8 cellular contexts compared by ENCODE assay signal in genomic region chr17:7932483-7932891, GRCh38. TPM values are rescaled to one million over a fixed set of nuclear protein-coding genes. Genes with fewer than 3 reads are reported as not detected.
DNase-seq lines count a peak whose midpoint lies in the region; ATAC-seq and TF ChIP-seq lines count a peak whose summit lies in the region.

No MANE protein-coding gene starts in this region.

- H3K36me3 ChIP-seq in HUES64 (ENCODE audit: insufficient read depth, low read length), result peaks cover 21% of the 10 kb centered on the region

- CTCF ChIA-PET in activated CD8-positive, alpha-beta T cell treated with anti-CD3 and anti-CD28 coated beads for 36 hours (lab: Charles Lee), result interaction anchor here (0.7 to 8.2 kb wide), 18 partner anchors 10 to 186 kb away, joined by 3 to 90 read pairs (median 6); partner anchors contain the start of genes ALOXE3 and RNF227

- peak overlapping the region; percentile 61 for H3K9ac ChIP-seq in HUES64 (ENCODE audit: low read depth, low read length)

- intact Hi-C loops in activated CD4-positive, alpha-beta T cell treated with anti-CD3 and anti-CD28 coated beads, Interleukin-2, amount 10 ng/mL, durations not matched to agents 24 days and 14 days (cut with micrococcal nuclease), result loop anchor here (1.0 to 10.0 kb wide), 7 partner anchors 17 to 352 kb away; partner anchors contain the start of genes CHD3, NAA38, RANGRF and TP53
- intact Hi-C loops in activated CD8-positive, alpha-beta T cell treated with anti-CD3 and anti-CD28 coated beads for 36 hours (cut with micrococcal nuclease), result no loop called here

- TF ChIP-seq CTCF in activated CD8-positive, alpha-beta T cell treated with anti-CD3 and anti-CD28 coated beads for 36 hours (IDR thresholded peaks at IDR 0.05), result no peak
- no peak for TF ChIP-seq CTCF in fibroblast of the aortic adventitia (IDR thresholded peaks at IDR 0.05; ENCODE audit: insufficient read depth, low read length)

- peaks cover 7% of the 10 kb centered on the region for H3K4me1 ChIP-seq in HUES64 (ENCODE audit: insufficient read depth, low read length)

- WGBS in HUES64, result 1% methylated on average over 17 of the region's 17 CpGs

- H3K36me3 Mint-ChIP-seq in activated CD4-positive, alpha-beta T cell treated with anti-CD3 and anti-CD28 coated beads, Interleukin-2, amount 10 ng/mL, durations not matched to agents 24 days and 14 days (ENCODE audit: low read depth), result peaks cover 39% of the 10 kb centered on the region
- peaks cover 32% of the 10 kb centered on the region for H3K36me3 Mint-ChIP-seq in activated CD8-positive, alpha-beta T cell treated with anti-CD3 and anti-CD28 coated beads for 36 hours (ENCODE audit: low read depth)
- peaks cover 9% of the 10 kb centered on the region for H3K36me3 Mint-ChIP-seq in natural killer cell treated with Interleukin-12 subunit alpha and Interleukin-12 subunit beta and Interleukin-15 and Interleukin-18, amount 100 ng/mL, for 72 hours

- H3K9me3 Mint-ChIP-seq in activated CD4-positive, alpha-beta T cell treated with anti-CD3 and anti-CD28 coated beads, Interleukin-2, amount 10 ng/mL, durations not matched to agents 24 days and 14 days, result no peaks in the 10 kb centered on the region
- H3K9me3 Mint-ChIP-seq in activated CD8-positive, alpha-beta T cell treated with anti-CD3 and anti-CD28 coated beads for 36 hours, result no peaks in the 10 kb centered on the region
- H3K9me3 Mint-ChIP-seq in natural killer cell treated with Interleukin-12 subunit alpha and Interleukin-12 subunit beta and Interleukin-15 and Interleukin-18, amount 100 ng/mL, for 72 hours, result no peaks in the 10 kb centered on the region

- no peak overlapping the region for H3K27ac ChIP-seq in HUES64 (ENCODE audit: low read depth, low read length)

- peaks cover 44% of the 10 kb centered on the region for H3K4me1 Mint-ChIP-seq in activated CD4-positive, alpha-beta T cell treated with anti-CD3 and anti-CD28 coated beads, Interleukin-2, amount 10 ng/mL, durations not matched to agents 24 days and 14 days
- peaks cover 40% of the 10 kb centered on the region for H3K4me1 Mint-ChIP-seq in activated CD8-positive, alpha-beta T cell treated with anti-CD3 and anti-CD28 coated beads for 36 hours (ENCODE audit: low read depth)
- H3K4me1 Mint-ChIP-seq in natural killer cell treated with Interleukin-12 subunit alpha and Interleukin-12 subunit beta and Interleukin-15 and Interleukin-18, amount 100 ng/mL, for 72 hours (ENCODE audit: low read depth in 2 of 2), result peaks cover 45 to 48% of the 10 kb centered on the region in 2 donors

- peak; percentile 27 for ATAC-seq in activated CD8-positive, alpha-beta T cell treated with anti-CD3 and anti-CD28 coated beads for 36 hours
- ATAC-seq in natural killer cell treated with Interleukin-12 subunit alpha and Interleukin-12 subunit beta and Interleukin-15 and Interleukin-18, amount 100 ng/mL, for 72 hours, result peak; percentile 4 to 38
- ATAC-seq in HG02678 (IDR thresholded peaks at IDR 0.05; ENCODE audit: unreplicated experiment), result no peak

- no peaks in the 10 kb centered on the region for H3K9me3 ChIP-seq in HUES64 (ENCODE audit: insufficient read depth, low read depth, low read length)

- no peaks in the 10 kb centered on the region for H3K27me3 Mint-ChIP-seq in activated CD4-positive, alpha-beta T cell treated with anti-CD3 and anti-CD28 coated beads, Interleukin-2, amount 10 ng/mL, durations not matched to agents 24 days and 14 days
- H3K27me3 Mint-ChIP-seq in activated CD8-positive, alpha-beta T cell treated with anti-CD3 and anti-CD28 coated beads for 36 hours, result no peaks in the 10 kb centered on the region
- no peaks in the 10 kb centered on the region for H3K27me3 Mint-ChIP-seq in natural killer cell treated with Interleukin-12 subunit alpha and Interleukin-12 subunit beta and Interleukin-15 and Interleukin-18, amount 100 ng/mL, for 72 hours

- peaks cover 21% of the 10 kb centered on the region for H3K27me3 ChIP-seq in HUES64 (ENCODE audit: insufficient read depth, low read length)

- peak overlapping the region; percentile 72 for H3K4me3 ChIP-seq in HUES64 (ENCODE audit: low read length)
- peak overlapping the region; percentile 100 for H3K4me3 ChIP-seq in fibroblast of the aortic adventitia (ENCODE audit: low read depth, low read length)

- H3K27ac Mint-ChIP-seq in activated CD4-positive, alpha-beta T cell treated with anti-CD3 and anti-CD28 coated beads, Interleukin-2, amount 10 ng/mL, durations not matched to agents 24 days and 14 days, result peak overlapping the region; percentile 99
- H3K27ac Mint-ChIP-seq in activated CD8-positive, alpha-beta T cell treated with anti-CD3 and anti-CD28 coated beads for 36 hours, result peak overlapping the region; percentile 94
- H3K27ac Mint-ChIP-seq in natural killer cell treated with Interleukin-12 subunit alpha and Interleukin-12 subunit beta and Interleukin-15 and Interleukin-18, amount 100 ng/mL, for 72 hours, result peak overlapping the region; percentile 83 to 86

- H3K4me3 Mint-ChIP-seq in activated CD4-positive, alpha-beta T cell treated with anti-CD3 and anti-CD28 coated beads, Interleukin-2, amount 10 ng/mL, durations not matched to agents 24 days and 14 days, result peak overlapping the region; percentile 98
- H3K4me3 Mint-ChIP-seq in activated CD8-positive, alpha-beta T cell treated with anti-CD3 and anti-CD28 coated beads for 36 hours, result peak overlapping the region; percentile 87
- H3K4me3 Mint-ChIP-seq in natural killer cell treated with Interleukin-12 subunit alpha and Interleukin-12 subunit beta and Interleukin-15 and Interleukin-18, amount 100 ng/mL, for 72 hours, result peak overlapping the region; percentile 96

- POLR2A ChIA-PET in activated CD8-positive, alpha-beta T cell treated with anti-CD3 and anti-CD28 coated beads for 36 hours (lab: Charles Lee), result interaction anchor here (0.7 to 2.3 kb wide), 19 partner anchors 8 to 316 kb away, joined by 3 to 17 read pairs (median 4); partner anchors contain the start of genes CHD3, CTC1 and RNF227

- DNase-seq in activated CD4-positive, alpha-beta T cell treated with anti-CD3 and anti-CD28 coated beads, Interleukin-2, amount 10 ng/mL, durations not matched to agents 24 days and 14 days, result peak; percentile 82
- no peak for DNase-seq in activated CD4-positive, alpha-beta T cell treated with anti-CD3 and anti-CD28 coated beads, Interleukin-2, amount 50 U/mL, for 1 hour
- DNase-seq in activated CD8-positive, alpha-beta T cell treated with anti-CD3 and anti-CD28 coated beads for 36 hours, result peak; percentile 43
- DNase-seq in fibroblast of the aortic adventitia (ENCODE audit: low read depth), result peak; percentile 33
- DNase-seq in natural killer cell treated with Interleukin-12 subunit alpha and Interleukin-12 subunit beta and Interleukin-15 and Interleukin-18, amount 100 ng/mL, for 72 hours (ENCODE audit: low spot score), result no peak
- DNase-seq in NCI-H345 treated with DMSO at 0.1 percent for 48 hours (lab: John Stamatoyannopoulos, UW; ENCODE audit: unreplicated experiment), result no peak

RNA-seq across cellular contexts. Expression of gene CNTROB, which starts 0.5 kb away (rescaled TPM):
- total RNA-seq in activated CD4-positive, alpha-beta T cell treated with anti-CD3 and anti-CD28 coated beads, Interleukin-2, amount 10 ng/mL, durations not matched to agents 24 days and 14 days, result 52.4 and 54.5 TPM in 2 replicates
- polyA plus RNA-seq in HUES64 (2013, experiment 1 of 2), result 21.1 TPM
- 25.0 TPM for polyA plus RNA-seq in HUES64 (2013, experiment 2 of 2)
- total RNA-seq in activated CD8-positive, alpha-beta T cell treated with anti-CD3 and anti-CD28 coated beads for 36 hours, result 10 to 100 TPM; 48.4 to 54.1 TPM
- 31.4 and 34.9 TPM in 2 replicates for total RNA-seq in fibroblast of the aortic adventitia (ENCODE audit: low replicate concordance)
- total RNA-seq in natural killer cell treated with Interleukin-12 subunit alpha and Interleukin-12 subunit beta and Interleukin-15 and Interleukin-18, amount 100 ng/mL, for 72 hours, result 10 to 100 TPM; 32.6 to 74.6 TPM

RNA-seq across cellular contexts. Expression of gene TRAPPC1, which starts 0.7 kb away (rescaled TPM):
- 150 and 159 TPM in 2 replicates for total RNA-seq in activated CD4-positive, alpha-beta T cell treated with anti-CD3 and anti-CD28 coated beads, Interleukin-2, amount 10 ng/mL, durations not matched to agents 24 days and 14 days
- 82.4 TPM for polyA plus RNA-seq in HUES64 (2013, experiment 1 of 2)
- 101 TPM for polyA plus RNA-seq in HUES64 (2013, experiment 2 of 2)
- 100 to 1,000 TPM; 140 to 143 TPM for total RNA-seq in activated CD8-positive, alpha-beta T cell treated with anti-CD3 and anti-CD28 coated beads for 36 hours
- 15.3 and 48.8 TPM in 2 replicates for total RNA-seq in fibroblast of the aortic adventitia (ENCODE audit: low replicate concordance)
- total RNA-seq in natural killer cell treated with Interleukin-12 subunit alpha and Interleukin-12 subunit beta and Interleukin-15 and Interleukin-18, amount 100 ng/mL, for 72 hours, result 100 to 1,000 TPM; 162 to 217 TPM

RNA-seq across cellular contexts. Expression of gene KCNAB3, which starts 2.8 kb away (rescaled TPM):
- 9.7 and 12.8 TPM in 2 replicates for total RNA-seq in activated CD4-positive, alpha-beta T cell treated with anti-CD3 and anti-CD28 coated beads, Interleukin-2, amount 10 ng/mL, durations not matched to agents 24 days and 14 days
- 2.1 TPM for polyA plus RNA-seq in HUES64 (2013, experiment 1 of 2)
- polyA plus RNA-seq in HUES64 (2013, experiment 2 of 2), result 3.1 TPM
- total RNA-seq in activated CD8-positive, alpha-beta T cell treated with anti-CD3 and anti-CD28 coated beads for 36 hours, result 1 to 10 TPM; 7.2 to 7.6 TPM
- 1.3 TPM in 1 of 2 replicates, not detected in the other for total RNA-seq in fibroblast of the aortic adventitia (ENCODE audit: low replicate concordance)
- total RNA-seq in natural killer cell treated with Interleukin-12 subunit alpha and Interleukin-12 subunit beta and Interleukin-15 and Interleukin-18, amount 100 ng/mL, for 72 hours, result 10 to 100 TPM in 1 of 2 donors, 1 to 10 TPM in 1; 8.9 to 14.6 TPM

RNA-seq across cellular contexts. Expression of gene RNF227, which starts 16.4 kb away (rescaled TPM):
- total RNA-seq in activated CD4-positive, alpha-beta T cell treated with anti-CD3 and anti-CD28 coated beads, Interleukin-2, amount 10 ng/mL, durations not matched to agents 24 days and 14 days, result 6.2 and 6.5 TPM in 2 replicates
- 1.1 TPM for polyA plus RNA-seq in HUES64 (2013, experiment 1 of 2)
- polyA plus RNA-seq in HUES64 (2013, experiment 2 of 2), result 1.0 TPM
- total RNA-seq in activated CD8-positive, alpha-beta T cell treated with anti-CD3 and anti-CD28 coated beads for 36 hours, result 1 to 10 TPM; 5.1 to 5.2 TPM
- total RNA-seq in fibroblast of the aortic adventitia (ENCODE audit: low replicate concordance), result 2.8 and 27.4 TPM in 2 replicates
- 1 to 10 TPM; 2.5 to 4.7 TPM for total RNA-seq in natural killer cell treated with Interleukin-12 subunit alpha and Interleukin-12 subunit beta and Interleukin-15 and Interleukin-18, amount 100 ng/mL, for 72 hours

RNA-seq across cellular contexts. Expression of gene CHD3, which starts 43.9 kb away (rescaled TPM):
- total RNA-seq in activated CD4-positive, alpha-beta T cell treated with anti-CD3 and anti-CD28 coated beads, Interleukin-2, amount 10 ng/mL, durations not matched to agents 24 days and 14 days, result 152 and 158 TPM in 2 replicates
- polyA plus RNA-seq in HUES64 (2013, experiment 1 of 2), result 23.9 TPM
- polyA plus RNA-seq in HUES64 (2013, experiment 2 of 2), result 24.9 TPM
- total RNA-seq in activated CD8-positive, alpha-beta T cell treated with anti-CD3 and anti-CD28 coated beads for 36 hours, result 100 to 1,000 TPM; 130 to 139 TPM
- total RNA-seq in fibroblast of the aortic adventitia (ENCODE audit: low replicate concordance), result 81.5 and 143 TPM in 2 replicates
- 100 to 1,000 TPM; 106 to 192 TPM for total RNA-seq in natural killer cell treated with Interleukin-12 subunit alpha and Interleukin-12 subunit beta and Interleukin-15 and Interleukin-18, amount 100 ng/mL, for 72 hours

Comparison
In these comparisons a context has a peak if more than half of its experiments do, and no peak if none do; other contexts are left out.
1. DNase-seq: peak in activated CD4-positive, alpha-beta T cell treated with anti-CD3 and anti-CD28 coated beads, Interleukin-2, amount 10 ng/mL, durations not matched to agents 24 days and 14 days (single experiment), activated CD8-positive, alpha-beta T cell treated with anti-CD3 and anti-CD28 coated beads for 36 hours (single experiment) and fibroblast of the aortic adventitia (single experiment); none in activated CD4-positive, alpha-beta T cell treated with anti-CD3 and anti-CD28 coated beads, Interleukin-2, amount 50 U/mL, for 1 hour (single experiment), natural killer cell treated with Interleukin-12 subunit alpha and Interleukin-12 subunit beta and Interleukin-15 and Interleukin-18, amount 100 ng/mL, for 72 hours (single experiment) and NCI-H345 treated with DMSO at 0.1 percent for 48 hours (single experiment).
2. Peak in every context shown above with its lines, with median percentiles within 50 percentile points of each other: H3K27ac Mint-ChIP-seq and H3K4me3 Mint-ChIP-seq.